8 cellular contexts compared by ENCODE assay signal in the genomic region with DNA sequence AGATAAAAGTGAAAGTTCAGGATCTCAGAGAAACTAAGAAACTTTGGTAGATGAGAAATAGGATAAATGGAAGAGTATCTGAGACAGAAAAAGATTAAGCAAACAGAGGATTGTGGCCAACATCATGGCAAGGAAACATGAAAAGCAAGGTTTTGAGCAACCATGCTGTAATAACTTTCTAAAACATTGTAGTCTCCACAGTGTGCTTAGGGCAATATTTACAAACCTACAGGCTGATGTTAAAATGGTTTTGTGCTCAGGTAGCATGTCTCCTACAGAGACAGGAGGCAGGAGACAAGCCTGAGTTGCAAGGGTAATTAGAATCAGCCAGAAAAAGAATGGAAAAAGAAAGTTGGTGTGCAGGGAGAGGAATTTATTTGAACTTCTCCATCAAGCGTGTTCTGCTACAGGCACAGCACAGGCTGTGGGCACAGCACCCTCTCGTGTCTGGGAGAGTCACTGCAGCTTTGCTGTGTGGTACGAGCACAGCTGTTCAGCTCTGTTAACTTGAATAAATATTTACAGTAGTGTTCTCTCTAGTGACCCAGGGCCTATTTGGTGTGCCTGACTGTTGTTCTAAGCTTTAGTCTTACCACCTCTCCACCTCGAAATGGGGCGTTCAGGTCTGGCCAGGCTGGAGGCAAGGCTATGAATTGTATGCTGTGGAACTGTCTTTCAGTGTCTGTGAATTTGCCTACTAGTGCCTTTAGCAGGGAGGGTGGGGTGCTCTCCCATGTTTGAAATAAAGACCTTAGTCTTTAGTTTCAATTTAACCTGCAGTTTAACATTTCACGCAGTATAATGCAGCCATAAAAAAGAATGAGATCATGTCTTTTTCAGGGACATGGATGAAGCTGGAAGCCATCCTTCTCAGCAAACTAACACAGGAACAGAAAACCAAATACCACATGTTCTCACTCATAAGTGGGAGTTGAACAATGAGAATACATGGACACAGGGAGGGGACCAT. TPM values are rescaled to one million over a fixed set of nuclear protein-coding genes. Genes with fewer than 3 reads are reported as not detected.
DNase-seq lines count a peak whose midpoint lies in the region; ATAC-seq and TF ChIP-seq lines count a peak whose summit lies in the region.
"Not testable (repeated sequence)": the region's sequence is repeated elsewhere in the genome, so short reads cannot be mapped to it uniquely, and the experiment has no call there.

No MANE protein-coding gene starts in this region.

- H3K79me1 ChIP-seq in IMR-90 (ENCODE audit: low read depth in 1 of 2, low read length in 2 of 2), result not testable (repeated sequence)

- not testable (repeated sequence) for H3K4me1 ChIP-seq in IMR-90 (ENCODE audit: control insufficient read depth, insufficient read depth, low read length)
- H3K4me1 ChIP-seq in right lobe of liver, result peaks cover 0 to 45% (median 13%) of the 10 kb centered on the region in 4 donors

- no CpG with 5 or more reads among the region's 6 CpGs for WGBS in IMR-90 (ENCODE audit: extremely low coverage in 2 of 2, insufficient read length in 1 of 2), 2 experiments
- WGBS in right lobe of liver (ENCODE audit: insufficient coverage, low coverage, low lambda C conversion rate, missing lambda C conversion rate), result 15% methylated on average over 6 of the region's 6 CpGs

- not testable (repeated sequence) for H2BK120ac ChIP-seq in IMR-90 (ENCODE audit: low read depth, low read length)

- POLR2A ChIA-PET in IMR-90 (lab: Charles Lee; ENCODE audit: unreplicated experiment); activated CD8-positive, alpha-beta T cell treated with anti-CD3 and anti-CD28 coated beads for 36 hours (lab: Charles Lee): not testable (repeated sequence)

- H3K18ac ChIP-seq in IMR-90 (ENCODE audit: low read depth, low read length), result not testable (repeated sequence)

- not testable (repeated sequence) for H3K4me3 ChIP-seq in IMR-90 (ENCODE audit: insufficient read depth, low read depth, low read length); right lobe of liver

- not testable (repeated sequence) for H4K5ac ChIP-seq in IMR-90 (ENCODE audit: low read depth, low read length)

- not testable (repeated sequence) for H3K27ac Mint-ChIP-seq in activated CD8-positive, alpha-beta T cell treated with anti-CD3 and anti-CD28 coated beads for 36 hours

- H3K4me3 Mint-ChIP-seq in activated CD8-positive, alpha-beta T cell treated with anti-CD3 and anti-CD28 coated beads for 36 hours, result not testable (repeated sequence)

- not testable (repeated sequence) for H3K9me1 ChIP-seq in IMR-90 (ENCODE audit: insufficient read depth, low read length)

- peaks cover 13% of the 10 kb centered on the region for H3K4me1 Mint-ChIP-seq in activated CD8-positive, alpha-beta T cell treated with anti-CD3 and anti-CD28 coated beads for 36 hours (ENCODE audit: low read depth)

- not testable (repeated sequence) for H4K8ac ChIP-seq in IMR-90 (ENCODE audit: low read depth in 2 of 2, low read length in 2 of 2)

- H3K9ac ChIP-seq in IMR-90 (ENCODE audit: low read depth, low read length), result not testable (repeated sequence)

- H3K23ac ChIP-seq in IMR-90 (ENCODE audit: low read depth, low read length), result not testable (repeated sequence)

- not testable (repeated sequence) for H3K4ac ChIP-seq in IMR-90 (ENCODE audit: low read depth, low read length)

- not testable (repeated sequence) for H2AK9ac ChIP-seq in IMR-90 (replicated peaks; ENCODE audit: low read depth, low read length, poor library complexity)

- ATAC-seq in GM21360 (IDR thresholded peaks at IDR 0.05; ENCODE audit: unreplicated experiment) (peak; percentile 76), IMR-90 (ENCODE audit: low read depth) (peak; percentile 99), right lobe of liver (peak; percentile 92 to 99 (median 95))
- peak; percentile 97 for ATAC-seq in activated CD8-positive, alpha-beta T cell treated with anti-CD3 and anti-CD28 coated beads for 36 hours

- not testable (repeated sequence) for BruUV-seq in IMR-90 (replicated peaks; lab: Mats Ljungman, UMichigan)

- CTCF ChIA-PET in IMR-90 (lab: Yijun Ruan, JAX), result interaction anchor here (0.6 to 1.7 kb wide), 3 partner anchors 14 to 81 kb away, joined by 3 to 6 read pairs (median 4); no protein-coding TSS in a partner anchor
- CTCF ChIA-PET in activated CD8-positive, alpha-beta T cell treated with anti-CD3 and anti-CD28 coated beads for 36 hours (lab: Charles Lee), result interaction anchor here (0.7 to 2.7 kb wide), 9 partner anchors 9 to 224 kb away, joined by 3 to 17 read pairs (median 4); no protein-coding TSS in a partner anchor

- not testable (repeated sequence) for H3K14ac ChIP-seq in IMR-90 (replicated peaks; ENCODE audit: low read depth, low read length)

- H2BK20ac ChIP-seq in IMR-90 (ENCODE audit: low read depth, low read length), result not testable (repeated sequence)

- peak; percentile 79 for DNase-seq in CD1c-positive myeloid dendritic cell (ENCODE audit: extremely low spot score)
- peak; percentile 80 for DNase-seq in IMR-90
- DNase-seq in NOMO-1 (lab: John Stamatoyannopoulos, UW; ENCODE audit: unreplicated experiment in 2 of 2), result peak; percentile 6 to 55
- peak; percentile 76 for DNase-seq in activated CD8-positive, alpha-beta T cell treated with anti-CD3 and anti-CD28 coated beads for 36 hours
- peak; percentile 79 for DNase-seq in dermis blood vessel endothelial cell
- peak; percentile 82 to 90 (median 88) for DNase-seq in right lobe of liver
- peak; percentile 76 for DNase-seq in stimulated activated CD4-positive, alpha-beta T cell treated with anti-CD3 and anti-CD28 coated beads, Interleukin-4, amount 100 ng/mL, for 24 hours

- TF ChIP-seq POLR2A in IMR-90 (IDR thresholded peaks at IDR 0.05; ENCODE audit: low read depth, low read length); right lobe of liver (IDR thresholded peaks at IDR 0.05): not testable (repeated sequence)

- H3K56ac ChIP-seq in IMR-90 (ENCODE audit: extremely low read depth, insufficient read depth, low read length), result not testable (repeated sequence)

- dilution Hi-C loops in IMR-90 (cut with HindIII; ENCODE audit: low sequenced_read_pairs, unreplicated experiment), result not testable (repeated sequence)

- H2AFZ ChIP-seq in IMR-90 (replicated peaks; ENCODE audit: low read length, poor library complexity), result not testable (repeated sequence)

- not testable (repeated sequence) for H3K9me3 ChIP-seq in IMR-90 (ENCODE audit: control insufficient read depth, insufficient read depth, low read length); right lobe of liver

- peaks cover 15% of the 10 kb centered on the region for H3K36me3 Mint-ChIP-seq in activated CD8-positive, alpha-beta T cell treated with anti-CD3 and anti-CD28 coated beads for 36 hours (ENCODE audit: low read depth)

- not testable (repeated sequence) for H3K27ac ChIP-seq in IMR-90 (ENCODE audit: insufficient read depth, low read length)
- H3K27ac ChIP-seq in right lobe of liver, result peak overlapping the region; percentile 44 to 60 (median 48)

- intact Hi-C loops in IMR-90 (cut with micrococcal nuclease), result loop anchor here (1.0 to 5.0 kb wide), 5 partner anchors 14 to 375 kb away; a partner anchor contains a TSS
- intact Hi-C loops in activated CD8-positive, alpha-beta T cell treated with anti-CD3 and anti-CD28 coated beads for 36 hours (cut with micrococcal nuclease), result loop anchor here (5.0 kb wide), 1 partner anchor 70 kb away; no protein-coding TSS in a partner anchor
- intact Hi-C loops in right lobe of liver (cut with DNase I), result not testable (repeated sequence)

- H2AK5ac ChIP-seq in IMR-90 (ENCODE audit: low read depth, low read length), result not testable (repeated sequence)

- not testable (repeated sequence) for H2BK15ac ChIP-seq in IMR-90 (ENCODE audit: low read depth, low read length)

- not testable (repeated sequence) for H3K36me3 ChIP-seq in IMR-90 (ENCODE audit: control insufficient read depth, insufficient read depth, low read length); right lobe of liver

- peak; percentile 89 for TF ChIP-seq CTCF in IMR-90 (conservative IDR thresholded peaks at IDR 0.05; ENCODE audit: low read depth, low read length)
- TF ChIP-seq CTCF in activated CD8-positive, alpha-beta T cell treated with anti-CD3 and anti-CD28 coated beads for 36 hours (IDR thresholded peaks at IDR 0.05), result peak; percentile 87
- TF ChIP-seq CTCF in right lobe of liver (IDR thresholded peaks at IDR 0.05), result peak; percentile 72 to 91 (median 80)

- H2BK5ac ChIP-seq in IMR-90 (ENCODE audit: low read depth, low read length, poor library complexity, severe bottlenecking), result not testable (repeated sequence)

- H3K9me3 Mint-ChIP-seq in activated CD8-positive, alpha-beta T cell treated with anti-CD3 and anti-CD28 coated beads for 36 hours, result not testable (repeated sequence)

- peak; percentile 88 for TF ChIP-seq RAD21 in IMR-90 (IDR thresholded peaks at IDR 0.05; ENCODE audit: low read length)

- not testable (repeated sequence) for H3K27me3 ChIP-seq in IMR-90 (ENCODE audit: control insufficient read depth, insufficient read depth, low read length); right lobe of liver

- H3K4me2 ChIP-seq in IMR-90 (ENCODE audit: low read depth, low read length), result peak overlapping the region; percentile 9; the same call in 1 of the 2 replicates

- in situ Hi-C loops in IMR-90 (cut with MboI; ENCODE audit: low sequenced_read_pairs), result not testable (repeated sequence)

- H3K27me3 Mint-ChIP-seq in activated CD8-positive, alpha-beta T cell treated with anti-CD3 and anti-CD28 coated beads for 36 hours, result not testable (repeated sequence)

- not testable (repeated sequence) for H4K20me1 ChIP-seq in IMR-90 (ENCODE audit: insufficient read depth, low read length)

- H4K91ac ChIP-seq in IMR-90 (ENCODE audit: insufficient read depth, low read depth, low read length), result not testable (repeated sequence)

TF ChIP-seq in IMR-90, 13 proteins besides CTCF, POLR2A, EP300 and RAD21:
- TF ChIP-seq SMC3 (IDR thresholded peaks at IDR 0.05; ENCODE audit: low read depth, low read length), result peak; percentile 83

RNA-seq across cellular contexts. Expression of a gene that starts 14.1 kb away (rescaled TPM):
- total RNA-seq in IMR-90 (2012; rRNA removed) (21.9 and 34.2 TPM in 2 replicates), dermis blood vessel endothelial cell (3.6 and 11.9 TPM in 2 replicates), right lobe of liver (100 to 1,000 TPM in 5 of 6 experiments, 10 to 100 TPM in 1; 87.1 to 380 (median 236) TPM)
- 27.6 and 30.8 TPM in 2 replicates for polyA plus RNA-seq in IMR-90 (2012; rRNA removed)
- 19.2 and 27.1 TPM in 2 replicates for polyA plus RNA-seq in IMR-90 (2012; cell fraction: cytosol; rRNA removed)
- polyA plus RNA-seq in IMR-90 (2012; cell fraction: nucleus; rRNA removed; ENCODE audit: low replicate concordance), result 38.1 and 57.6 TPM in 2 replicates
- 10 to 100 TPM; 27.9 to 28.7 TPM for total RNA-seq in activated CD8-positive, alpha-beta T cell treated with anti-CD3 and anti-CD28 coated beads for 36 hours

Comparison
In these comparisons a context has a peak if more than half of its experiments do, and no peak if none do; other contexts are left out.
1. DNase-seq: peak in every context shown above with its lines; median percentile 88 in right lobe of liver; 80 in IMR-90; 79 in CD1c-positive myeloid dendritic cell; 79 in dermis blood vessel endothelial cell; 76 in activated CD8-positive, alpha-beta T cell treated with anti-CD3 and anti-CD28 coated beads for 36 hours; 76 in stimulated activated CD4-positive, alpha-beta T cell treated with anti-CD3 and anti-CD28 coated beads, Interleukin-4, amount 100 ng/mL, for 24 hours; 30 in NOMO-1.